In the genomic region with DNA sequence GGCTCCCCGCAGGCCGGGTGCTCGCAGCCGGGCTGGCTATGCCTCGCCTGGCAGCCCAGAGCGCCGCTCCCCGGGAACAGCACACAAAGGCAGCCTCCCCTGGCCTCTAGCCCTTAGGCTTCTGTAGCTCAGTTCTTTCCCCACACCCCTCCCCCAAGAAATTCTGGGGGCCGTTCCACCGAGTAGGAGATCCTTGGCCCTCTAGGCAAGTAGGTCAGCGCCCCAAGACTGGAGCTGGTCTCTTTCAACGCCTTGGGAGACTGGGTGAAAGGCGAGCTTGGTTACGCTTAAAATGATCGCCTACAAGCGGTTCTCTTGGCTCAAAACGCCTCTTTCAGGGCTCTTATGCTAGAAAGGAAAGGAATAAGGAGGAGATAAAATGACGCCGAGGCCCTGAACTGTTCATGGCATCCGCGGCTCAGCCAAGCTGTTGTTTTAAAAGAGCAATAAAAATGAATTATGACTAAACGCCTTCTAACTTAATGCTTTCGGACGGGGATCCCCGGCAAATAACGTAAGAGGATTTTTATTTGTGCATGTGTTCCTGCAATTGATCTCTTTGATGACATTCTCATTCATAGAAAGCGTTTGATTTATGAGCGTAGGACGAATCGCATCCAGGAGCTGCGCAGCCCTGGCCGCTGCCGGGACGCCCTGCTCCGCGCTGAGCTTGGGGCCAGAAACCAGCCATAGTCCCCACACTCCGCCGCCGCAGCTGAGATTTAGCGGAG, we compare ENCODE assay signal across 10 cellular contexts.
DNase-seq lines count a peak whose midpoint lies in the region; ATAC-seq and TF ChIP-seq lines count a peak whose summit lies in the region.
"Had no signal": no experiment of that assay in that cellular context is flagged by ENCODE, and none has a peak within 500 bp of the region (broad histone marks: within the 10 kb centered on the region; RNA-seq: fewer than 3 reads in every experiment).

No MANE protein-coding gene starts in this region.

- no peak for ATAC-seq in HG02763 (IDR thresholded peaks at IDR 0.05; ENCODE audit: unreplicated experiment)

- H3K79me2 ChIP-seq in Loucy (ENCODE audit: insufficient read depth, low read length) = peaks cover 95% of the 10 kb centered on the region

- H3K4me3 ChIP-seq in Loucy (ENCODE audit: low read length, poor library complexity, severe bottlenecking) = peak overlapping the region; percentile 88
- H3K4me3 ChIP-seq in epithelial cell of esophagus (ENCODE audit: low read length) = peak overlapping the region; percentile 81

- no peak overlapping the region for H2AFZ ChIP-seq in Loucy (ENCODE audit: low read length)

- peaks cover 3% of the 10 kb centered on the region for H3K27me3 Mint-ChIP-seq in nephron progenitor cell (ENCODE audit: low read depth, poor library complexity)

- H3K9me3 Mint-ChIP-seq in nephron progenitor cell = no peaks in the 10 kb centered on the region
- H3K9me3 Mint-ChIP-seq: activated CD4-positive, alpha-beta memory T cell treated with anti-CD3 and anti-CD28 coated beads for 36 hours had no signal

- peak overlapping the region; percentile 95 for H3K4me2 ChIP-seq in Loucy (ENCODE audit: low read depth, low read length, poor library complexity, severe bottlenecking)

- DNase-seq in ACHN (peak; percentile 82), epithelial cell of esophagus (ENCODE audit: low read depth) (peak; percentile 50), nephron progenitor cell (peak; percentile 77), NCI-H2107 (lab: John Stamatoyannopoulos, UW) (no peak)
- DNase-seq in effector CD4-positive, alpha-beta T cell = no peak
- no peak for DNase-seq in activated CD4-positive, alpha-beta T cell treated with anti-CD3 and anti-CD28 coated beads, Interleukin-2, amount 50 U/mL, for 1 hour
- DNase-seq: activated CD4-positive, alpha-beta memory T cell treated with anti-CD3 and anti-CD28 coated beads for 36 hours; NCI-H1694 had no signal

- H3K27ac Mint-ChIP-seq in nephron progenitor cell = peak overlapping the region; percentile 100
- H3K27ac Mint-ChIP-seq: activated CD4-positive, alpha-beta memory T cell treated with anti-CD3 and anti-CD28 coated beads for 36 hours had no signal

- peaks cover 38% of the 10 kb centered on the region for H3K4me1 ChIP-seq in Loucy (ENCODE audit: insufficient read depth, low read length, poor library complexity, severe bottlenecking)

- no peaks in the 10 kb centered on the region for H3K9me2 ChIP-seq in Loucy (replicated peaks; ENCODE audit: low read depth, low read length)

- peaks cover 3% of the 10 kb centered on the region; the same call in 1 of the 2 replicates for H3K36me3 ChIP-seq in Loucy (ENCODE audit: insufficient read depth, low read length)

- peaks cover 59% of the 10 kb centered on the region for H3K36me3 Mint-ChIP-seq in nephron progenitor cell (ENCODE audit: low read depth)

- in situ Hi-C loops in ACHN (cut with HindIII; ENCODE audit: low pct_ligation_motif_present, low pct_unique_long_range_greater_than_20kb, low sequenced_read_pairs) = no loop called here

- no peaks in the 10 kb centered on the region for H3F3A ChIP-seq in Loucy (ENCODE audit: low read depth)

- H3K9ac ChIP-seq in Loucy (ENCODE audit: low read depth, low read length, poor library complexity, severe bottlenecking) = peak overlapping the region; percentile 87

- TF ChIP-seq CTCF in Loucy (conservative IDR thresholded peaks at IDR 0.05; ENCODE audit: low read length) = no peak
- no peak for TF ChIP-seq CTCF in epithelial cell of esophagus (IDR thresholded peaks at IDR 0.05; ENCODE audit: insufficient read depth, low read depth, low read length, missing control alignments)
- no peak for TF ChIP-seq CTCF in nephron progenitor cell (IDR thresholded peaks at IDR 0.05)

- no peaks in the 10 kb centered on the region for H3K9me3 ChIP-seq in Loucy (ENCODE audit: insufficient read depth, low read depth, low read length)

- peaks cover 50% of the 10 kb centered on the region for H3K4me1 Mint-ChIP-seq in nephron progenitor cell

- H3K27me3 ChIP-seq in Loucy (ENCODE audit: insufficient read depth, low read length, poor library complexity, severe bottlenecking) = no peaks in the 10 kb centered on the region

- peaks cover 17% of the 10 kb centered on the region for H4K20me1 ChIP-seq in Loucy (ENCODE audit: insufficient read depth, low read length, poor library complexity, severe bottlenecking)

- peak overlapping the region; percentile 99 for H3K4me3 Mint-ChIP-seq in nephron progenitor cell
- H3K4me3 Mint-ChIP-seq: activated CD4-positive, alpha-beta memory T cell treated with anti-CD3 and anti-CD28 coated beads for 36 hours had no signal

Comparison
In these comparisons a context has a peak if more than half of its experiments do, and no peak if none do; other contexts are left out.
1. DNase-seq: peak in ACHN (single experiment), epithelial cell of esophagus (single experiment) and nephron progenitor cell (single experiment); none in effector CD4-positive, alpha-beta T cell (single experiment), activated CD4-positive, alpha-beta T cell treated with anti-CD3 and anti-CD28 coated beads, Interleukin-2, amount 50 U/mL, for 1 hour (single experiment) and NCI-H2107 (single experiment).